In genomic region chr18:48838166-48838775, GRCh38 we compare ENCODE assay signal across 13 cellular contexts.
DNase-seq lines count a peak whose midpoint lies in the region; ATAC-seq and TF ChIP-seq lines count a peak whose summit lies in the region.
"Had no signal": no experiment of that assay in that cellular context is flagged by ENCODE, and none has a peak within 500 bp of the region (broad histone marks: within the 10 kb centered on the region; RNA-seq: fewer than 3 reads in every experiment).

No MANE protein-coding gene starts in this region.

- H3K27ac ChIP-seq in CD8-positive, alpha-beta memory T cell (ENCODE audit: low read depth, low read length) = no peak overlapping the region
- peak overlapping the region; percentile 93 for H3K27ac ChIP-seq in RWPE1
- H3K27ac ChIP-seq: suprapubic skin had no signal

- CTCF ChIA-PET in CD8-positive, alpha-beta memory T cell (lab: Charles Lee) = no interaction called here
- CTCF ChIA-PET in RWPE1 (lab: Yijun Ruan, JAX) = no interaction called here

- H3K4me1 ChIP-seq in CD8-positive, alpha-beta memory T cell (ENCODE audit: insufficient read depth, low read length) = peaks cover 96% of the 10 kb centered on the region
- H3K4me1 ChIP-seq: Caco-2 had no signal

- no peaks in the 10 kb centered on the region for H3K9me3 Mint-ChIP-seq in CD8-positive, alpha-beta memory T cell
- H3K9me3 Mint-ChIP-seq in effector memory CD8-positive, alpha-beta T cell = no peaks in the 10 kb centered on the region
- H3K9me3 Mint-ChIP-seq in osteocyte (ENCODE audit: unreplicated experiment) = no peaks in the 10 kb centered on the region

- H3K27ac Mint-ChIP-seq in CD8-positive, alpha-beta memory T cell = peak overlapping the region; percentile 89 to 98 (median 93)
- peak overlapping the region; percentile 95 to 100 for H3K27ac Mint-ChIP-seq in effector memory CD8-positive, alpha-beta T cell
- peak overlapping the region; percentile 93 for H3K27ac Mint-ChIP-seq in osteocyte (ENCODE audit: unreplicated experiment)

- H3K4me3 Mint-ChIP-seq in CD8-positive, alpha-beta memory T cell = peak overlapping the region in 5 of 7 donors; percentile 37 to 90 (median 65)
- peak overlapping the region; percentile 87 to 88 for H3K4me3 Mint-ChIP-seq in effector memory CD8-positive, alpha-beta T cell
- H3K4me3 Mint-ChIP-seq in osteocyte (ENCODE audit: unreplicated experiment) = no peak overlapping the region

- no peaks in the 10 kb centered on the region for H3K27me3 ChIP-seq in CD8-positive, alpha-beta memory T cell (ENCODE audit: insufficient read depth, low read length, poor library complexity, severe bottlenecking)
- H3K27me3 ChIP-seq: suprapubic skin had no signal

- H3K36me3 ChIP-seq in CD8-positive, alpha-beta memory T cell (ENCODE audit: insufficient read depth, low read length) = no peaks in the 10 kb centered on the region
- H3K36me3 ChIP-seq: suprapubic skin had no signal

- ATAC-seq in effector memory CD8-positive, alpha-beta T cell (replicated peaks) = no peak
- no peak for ATAC-seq in GM18502 (IDR thresholded peaks at IDR 0.05; ENCODE audit: poor library complexity, unreplicated experiment)

- no peaks in the 10 kb centered on the region for H3K36me3 Mint-ChIP-seq in CD8-positive, alpha-beta memory T cell
- peaks cover 24% of the 10 kb centered on the region for H3K36me3 Mint-ChIP-seq in effector memory CD8-positive, alpha-beta T cell (ENCODE audit: insufficient read depth)
- H3K36me3 Mint-ChIP-seq in osteocyte (ENCODE audit: unreplicated experiment) = peaks cover 6% of the 10 kb centered on the region

- TF ChIP-seq CTCF in RWPE1 (conservative IDR thresholded peaks at IDR 0.05; ENCODE audit: low read depth) (no peak), osteocyte (IDR thresholded peaks at IDR 0.05) (no peak)

- peaks cover 0 to 2% of the 10 kb centered on the region in 2 donors for H3K27me3 Mint-ChIP-seq in CD8-positive, alpha-beta memory T cell
- no peaks in the 10 kb centered on the region for H3K27me3 Mint-ChIP-seq in effector memory CD8-positive, alpha-beta T cell
- no peaks in the 10 kb centered on the region for H3K27me3 Mint-ChIP-seq in osteocyte (ENCODE audit: unreplicated experiment)

- no peaks in the 10 kb centered on the region for H3K9me3 ChIP-seq in CD8-positive, alpha-beta memory T cell (ENCODE audit: low read length)
- H3K9me3 ChIP-seq: Caco-2, suprapubic skin had no signal

- DNase-seq in CD8-positive, alpha-beta memory T cell = peak in 1 of 5 donors; percentile 36
- DNase-seq in RWPE1 (ENCODE audit: low spot score) (no peak), osteocyte (ENCODE audit: extremely low spot score, unreplicated experiment) (no peak), NCI-H1436 treated with DMSO at 0.1 percent for 48 hours (lab: John Stamatoyannopoulos, UW) (no peak), T-helper 1 cell (no peak)
- DNase-seq in effector memory CD8-positive, alpha-beta T cell = no peak
- DNase-seq in activated CD8-positive, alpha-beta memory T cell treated with anti-CD3 and anti-CD28 coated beads, Interleukin-2, amount 50 U/mL, for 48 hours = no peak
- DNase-seq: Caco-2, erythroblast, NCI-H1694, NCI-H524 had no signal

- no peak overlapping the region for H3K4me3 ChIP-seq in CD8-positive, alpha-beta memory T cell (ENCODE audit: low read length)
- H3K4me3 ChIP-seq: suprapubic skin had no signal

- peaks cover 81 to 100% (median 90%) of the 10 kb centered on the region in 3 donors for H3K4me1 Mint-ChIP-seq in CD8-positive, alpha-beta memory T cell
- H3K4me1 Mint-ChIP-seq in effector memory CD8-positive, alpha-beta T cell (ENCODE audit: low read depth in 2 of 2) = peaks cover 84 to 86% of the 10 kb centered on the region in 2 donors
- peaks cover 88% of the 10 kb centered on the region for H3K4me1 Mint-ChIP-seq in osteocyte (ENCODE audit: unreplicated experiment)

- POLR2A ChIA-PET in CD8-positive, alpha-beta memory T cell (lab: Charles Lee) = no interaction called here
- POLR2A ChIA-PET in RWPE1 (lab: Yijun Ruan, JAX; ENCODE audit: low non-redundant PET) = no interaction called here
